24 cellular contexts compared by ENCODE assay signal in the genomic region with DNA sequence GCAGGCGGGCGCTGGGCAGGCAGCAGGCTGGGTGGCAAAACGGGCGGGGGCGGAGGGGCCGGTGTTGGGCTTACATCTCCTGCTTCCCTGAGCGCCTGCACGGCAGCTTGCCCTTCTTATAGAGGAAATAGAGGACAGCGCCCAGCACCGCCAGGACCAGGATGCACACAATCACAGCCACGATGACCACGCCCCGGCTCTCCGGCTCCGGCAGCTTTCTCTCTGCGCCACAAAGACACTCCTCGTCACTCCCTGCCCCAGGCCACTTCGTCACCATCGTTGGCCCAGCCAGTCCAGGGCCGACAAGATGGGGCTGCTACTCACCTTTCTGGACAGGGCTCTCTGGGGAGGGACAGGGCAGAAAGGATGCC. TPM values are rescaled to one million over a fixed set of nuclear protein-coding genes. Genes with fewer than 3 reads are reported as not detected.
DNase-seq lines count a peak whose midpoint lies in the region; ATAC-seq and TF ChIP-seq lines count a peak whose summit lies in the region.
"Had no signal": no experiment of that assay in that cellular context is flagged by ENCODE, and none has a peak within 500 bp of the region (broad histone marks: within the 10 kb centered on the region; RNA-seq: fewer than 3 reads in every experiment).

No MANE protein-coding gene starts in this region.

- H3K4me3 ChIP-seq in gastroesophageal sphincter: no peak overlapping the region
- no peak overlapping the region for H3K4me3 ChIP-seq in thoracic aorta
- H3K4me3 ChIP-seq: GM23248, upper lobe of right lung had no signal

- no peaks in the 10 kb centered on the region for H3K9me3 Mint-ChIP-seq in activated naive CD4-positive, alpha-beta T cell treated with anti-CD3 and anti-CD28 coated beads, Interleukin-2, amount 50 U/mL, for 72 hours
- H3K9me3 Mint-ChIP-seq: neural crest cell had no signal

- DNase-seq in activated naive CD4-positive, alpha-beta T cell treated with anti-CD3 and anti-CD28 coated beads, Interleukin-2, amount 50 U/mL, for 72 hours (ENCODE audit: low spot score in 2 of 2): no peak
- no peak for DNase-seq in activated naive CD4-positive, alpha-beta T cell (lab: John Stamatoyannopoulos, UW)
- DNase-seq in thoracic aorta (ENCODE audit: low spot score) (no peak), glomerular visceral epithelial cell (ENCODE audit: extremely low spot score) (no peak)
- no peak for DNase-seq in activated T-cell treated with anti-CD3 and anti-CD28 coated beads, Interleukin-2, amount 50 U/mL, for 48 hours
- DNase-seq: activated CD4-positive, alpha-beta T cell treated with anti-CD3 and anti-CD28 coated beads, Interleukin-2, amount 50 U/mL, for 48 hours; activated gamma-delta T cell treated with Interleukin-2 at 50 U/mL for 16 hours; amygdala; DMS79; GM23248; NCI-H1417; NCI-H2171; NCI-H524 treated with DMSO at 0.1 percent for 48 hours; SK-N-SH; stimulated activated naive CD8-positive, alpha-beta T cell treated with anti-CD3 and anti-CD28 coated beads, Interleukin-15, Interleukin-2, amounts not matched to agents 100 U/mL and 50 U/mL, for 24 hours; upper lobe of right lung had no signal

- peaks cover 0 to 70% of the 10 kb centered on the region in 2 donors for H3K36me3 ChIP-seq in gastroesophageal sphincter
- H3K36me3 ChIP-seq in thoracic aorta: peaks cover 51% of the 10 kb centered on the region

- peak overlapping the region in 3 of 4 donors; percentile 76 to 99 (median 98) for H3K27ac ChIP-seq in gastroesophageal sphincter
- H3K27ac ChIP-seq in thoracic aorta: peak overlapping the region; percentile 65 to 77
- H3K27ac ChIP-seq: GM23248, upper lobe of right lung had no signal

- no peak for ATAC-seq in activated naive CD4-positive, alpha-beta T cell treated with anti-CD3 and anti-CD28 coated beads, Interleukin-2, amount 50 U/mL, for 72 hours
- ATAC-seq in gastroesophageal sphincter (no peak), thoracic aorta (ENCODE audit: insufficient number of reproducible peaks, low FRiP score, low read depth) (no peak)
- ATAC-seq: stimulated activated naive CD8-positive, alpha-beta T cell treated with anti-CD3 and anti-CD28 coated beads, Interleukin-15, Interleukin-2, amounts not matched to agents 100 U/mL and 50 U/mL, for 24 hours; upper lobe of right lung had no signal

- no peak for TF ChIP-seq POLR2A in gastroesophageal sphincter (IDR thresholded peaks at IDR 0.05)

- no peaks in the 10 kb centered on the region for H3K27me3 ChIP-seq in gastroesophageal sphincter
- no peaks in the 10 kb centered on the region for H3K27me3 ChIP-seq in thoracic aorta (replicated peaks; ENCODE audit: insufficient read depth)

- H3K4me1 ChIP-seq in gastroesophageal sphincter (peaks cover 0 to 97% (median 10%) of the 10 kb centered on the region in 3 donors), thoracic aorta (ENCODE audit: control insufficient read depth in 1 of 2, low read depth in 2 of 2) (peaks cover 28 to 92% of the 10 kb centered on the region in 2 donors)
- H3K4me1 ChIP-seq: upper lobe of right lung had no signal

- peak overlapping the region; percentile 74 to 87 for H3K27ac Mint-ChIP-seq in activated naive CD4-positive, alpha-beta T cell treated with anti-CD3 and anti-CD28 coated beads, Interleukin-2, amount 50 U/mL, for 72 hours

- H3K9me3 ChIP-seq in gastroesophageal sphincter (no peaks in the 10 kb centered on the region), thoracic aorta (no peaks in the 10 kb centered on the region)
- H3K9me3 ChIP-seq: SK-N-SH, upper lobe of right lung had no signal

- no peaks in the 10 kb centered on the region for H3K36me3 Mint-ChIP-seq in activated naive CD4-positive, alpha-beta T cell treated with anti-CD3 and anti-CD28 coated beads, Interleukin-2, amount 50 U/mL, for 72 hours

- no peak for TF ChIP-seq EP300 in gastroesophageal sphincter (IDR thresholded peaks at IDR 0.05)

- no peak for TF ChIP-seq CTCF in gastroesophageal sphincter (IDR thresholded peaks at IDR 0.05)
- TF ChIP-seq CTCF in thoracic aorta (IDR thresholded peaks at IDR 0.05): no peak

- WGBS in gastroesophageal sphincter (ENCODE audit: low coverage in 1 of 2), 2 donors: 42% methylated on average over 4 of the region's 20 CpGs; no CpG with 5 or more reads in 1 of the 2 donors

RNA-seq across cellular contexts. Expression of a gene that starts 6.3 kb away (rescaled TPM):
- 10 to 100 TPM in 1 of 2 donors, 1 to 10 TPM in 1; 3.5 to 15.7 TPM for total RNA-seq in activated naive CD4-positive, alpha-beta T cell treated with anti-CD3 and anti-CD28 coated beads, Interleukin-2, amount 50 U/mL, for 72 hours
- total RNA-seq in gastroesophageal sphincter: 1,000 to 10,000 TPM in 3 of 4 donors, 100 to 1,000 TPM in 1; 702 to 1,904 (median 1,177) TPM
- total RNA-seq in thoracic aorta: 1,000 to 10,000 TPM; 3,387 to 6,698 TPM

RNA-seq across cellular contexts. Expression of a gene that starts 23.7 kb away (rescaled TPM):
- 10 to 100 TPM; 37.6 to 38.8 TPM for total RNA-seq in activated naive CD4-positive, alpha-beta T cell treated with anti-CD3 and anti-CD28 coated beads, Interleukin-2, amount 50 U/mL, for 72 hours
- 10 to 100 TPM; 13.0 to 39.6 (median 17.1) TPM for total RNA-seq in gastroesophageal sphincter
- total RNA-seq in thoracic aorta: 10 to 100 TPM; 11.0 to 12.1 TPM

RNA-seq across cellular contexts. Expression of a gene that starts 30.0 kb away (rescaled TPM):
- not detected for total RNA-seq in activated naive CD4-positive, alpha-beta T cell treated with anti-CD3 and anti-CD28 coated beads, Interleukin-2, amount 50 U/mL, for 72 hours
- total RNA-seq in gastroesophageal sphincter (10 to 100 TPM; 44.3 to 52.1 (median 45.6) TPM), thoracic aorta (10 to 100 TPM; 53.2 to 98.2 TPM)
- total RNA-seq: A172; T-helper 2 cell treated with Interferon-gamma antibody and Interleukin-4, amounts not matched to agents 100 ng/mL and 5 ng/mL, for 36 hours had no signal

RNA-seq across cellular contexts. Expression of a gene that starts 35.8 kb away (rescaled TPM):
- total RNA-seq in activated naive CD4-positive, alpha-beta T cell treated with anti-CD3 and anti-CD28 coated beads, Interleukin-2, amount 50 U/mL, for 72 hours: not detected
- total RNA-seq in gastroesophageal sphincter: under 1 TPM in 1 of 4 donors, not detected in 3; 0.15 TPM
- total RNA-seq in thoracic aorta: under 1 TPM in 1 of 2 donors, not detected in 1; 0.27 TPM
- total RNA-seq: A172; cardiac septum; dermis microvascular lymphatic vessel endothelial cell; epithelial cell of proximal tubule; GM23248; neural crest cell; posterior vena cava; T-helper 2 cell treated with Interferon-gamma antibody and Interleukin-4, amounts not matched to agents 100 ng/mL and 5 ng/mL, for 36 hours; upper lobe of right lung had no signal

Comparison
In these comparisons a context has a peak if more than half of its experiments do, and no peak if none do; other contexts are left out.
1. RNA of a gene that starts 6.3 kb away (total RNA-seq): 3,387 to 6,698 TPM in thoracic aorta and 702 to 1,904 TPM in gastroesophageal sphincter; 3.5 to 15.7 TPM in activated naive CD4-positive, alpha-beta T cell treated with anti-CD3 and anti-CD28 coated beads, Interleukin-2, amount 50 U/mL, for 72 hours; every median in the first group is over 10 times any median in the second.
2. RNA of a gene that starts 30.0 kb away (total RNA-seq): 53.2 to 98.2 TPM in thoracic aorta and 44.3 to 52.1 TPM in gastroesophageal sphincter; not detected in activated naive CD4-positive, alpha-beta T cell treated with anti-CD3 and anti-CD28 coated beads, Interleukin-2, amount 50 U/mL, for 72 hours; every median in the first group is over 10 times any median in the second.